In genomic region chr1:93810316-93810715, GRCh38 we compare ENCODE assay signal across 1 cellular context.
TF ChIP-seq lines count a peak whose summit lies in the region.

No MANE protein-coding gene starts in this region.

TF ChIP-seq in SK-N-SH, 30 proteins besides CTCF, POLR2A, EP300 and RAD21 (continued from another document):
- TF ChIP-seq, protein P1, sequence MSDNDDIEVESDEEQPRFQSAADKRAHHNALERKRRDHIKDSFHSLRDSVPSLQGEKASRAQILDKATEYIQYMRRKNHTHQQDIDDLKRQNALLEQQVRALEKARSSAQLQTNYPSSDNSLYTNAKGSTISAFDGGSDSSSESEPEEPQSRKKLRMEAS (IDR thresholded peaks at IDR 0.05; ENCODE audit: low read depth): peak; percentile 72; the same call in 1 of the 2 replicates
- peak; percentile 58; the same call in 1 of the 2 replicates for TF ChIP-seq RXRA (IDR thresholded peaks at IDR 0.05; ENCODE audit: borderline replicate concordance, low read depth)
- TF ChIP-seq NFIC (IDR thresholded peaks at IDR 0.05; ENCODE audit: borderline replicate concordance): peak; percentile 82
- no peak for TF ChIP-seq NRF1 (IDR thresholded peaks at IDR 0.05; ENCODE audit: low read depth, low read length)
- TF ChIP-seq, protein P2, sequence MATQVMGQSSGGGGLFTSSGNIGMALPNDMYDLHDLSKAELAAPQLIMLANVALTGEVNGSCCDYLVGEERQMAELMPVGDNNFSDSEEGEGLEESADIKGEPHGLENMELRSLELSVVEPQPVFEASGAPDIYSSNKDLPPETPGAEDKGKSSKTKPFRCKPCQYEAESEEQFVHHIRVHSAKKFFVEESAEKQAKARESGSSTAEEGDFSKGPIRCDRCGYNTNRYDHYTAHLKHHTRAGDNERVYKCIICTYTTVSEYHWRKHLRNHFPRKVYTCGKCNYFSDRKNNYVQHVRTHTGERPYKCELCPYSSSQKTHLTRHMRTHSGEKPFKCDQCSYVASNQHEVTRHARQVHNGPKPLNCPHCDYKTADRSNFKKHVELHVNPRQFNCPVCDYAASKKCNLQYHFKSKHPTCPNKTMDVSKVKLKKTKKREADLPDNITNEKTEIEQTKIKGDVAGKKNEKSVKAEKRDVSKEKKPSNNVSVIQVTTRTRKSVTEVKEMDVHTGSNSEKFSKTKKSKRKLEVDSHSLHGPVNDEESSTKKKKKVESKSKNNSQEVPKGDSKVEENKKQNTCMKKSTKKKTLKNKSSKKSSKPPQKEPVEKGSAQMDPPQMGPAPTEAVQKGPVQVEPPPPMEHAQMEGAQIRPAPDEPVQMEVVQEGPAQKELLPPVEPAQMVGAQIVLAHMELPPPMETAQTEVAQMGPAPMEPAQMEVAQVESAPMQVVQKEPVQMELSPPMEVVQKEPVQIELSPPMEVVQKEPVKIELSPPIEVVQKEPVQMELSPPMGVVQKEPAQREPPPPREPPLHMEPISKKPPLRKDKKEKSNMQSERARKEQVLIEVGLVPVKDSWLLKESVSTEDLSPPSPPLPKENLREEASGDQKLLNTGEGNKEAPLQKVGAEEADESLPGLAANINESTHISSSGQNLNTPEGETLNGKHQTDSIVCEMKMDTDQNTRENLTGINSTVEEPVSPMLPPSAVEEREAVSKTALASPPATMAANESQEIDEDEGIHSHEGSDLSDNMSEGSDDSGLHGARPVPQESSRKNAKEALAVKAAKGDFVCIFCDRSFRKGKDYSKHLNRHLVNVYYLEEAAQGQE (IDR thresholded peaks at IDR 0.05; ENCODE audit: low read depth, low read length): no peak
- peak; percentile 91 for TF ChIP-seq PBX3 (IDR thresholded peaks at IDR 0.05)
